In the genomic region with DNA sequence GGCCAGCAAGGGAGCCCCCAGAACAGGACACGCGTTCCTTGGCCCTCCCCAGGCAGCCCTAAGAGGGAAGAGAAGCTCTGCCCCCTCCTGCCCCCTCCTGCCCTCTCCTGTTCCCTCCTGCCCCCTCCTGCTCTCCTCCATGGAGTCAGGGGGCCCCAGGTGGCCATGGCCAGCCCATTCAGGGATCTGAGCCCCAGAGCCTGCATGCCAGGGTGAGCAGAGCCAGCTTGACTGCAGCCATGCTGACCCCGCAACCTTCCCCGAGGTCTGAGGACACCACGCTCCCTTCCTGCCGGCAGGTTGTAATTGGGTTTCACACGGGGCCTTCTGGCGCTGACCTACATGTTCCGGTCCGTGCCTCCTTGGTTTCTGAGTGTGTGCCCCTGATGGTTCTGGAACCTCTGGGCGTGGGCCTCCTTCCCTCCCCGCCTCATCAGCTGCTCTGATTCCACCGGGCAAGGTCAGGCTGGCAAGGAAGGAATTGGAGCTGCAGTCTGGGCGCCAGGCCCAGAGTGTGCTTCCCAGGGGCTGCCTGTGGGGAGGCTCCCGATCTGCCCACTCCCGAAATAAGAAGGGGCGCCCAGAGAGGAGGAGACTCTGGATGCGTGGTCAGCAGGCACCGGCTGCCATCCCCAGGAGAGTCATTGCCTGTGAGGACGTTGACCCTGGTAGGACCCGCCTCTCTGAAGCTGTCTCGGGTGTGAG, we compare ENCODE assay signal across 21 cellular contexts. TPM values are rescaled to one million over a fixed set of nuclear protein-coding genes. Genes with fewer than 3 reads are reported as not detected.
DNase-seq lines count a peak whose midpoint lies in the region; ATAC-seq, FAIRE-seq and TF ChIP-seq lines count a peak whose summit lies in the region.
"Had no signal": no experiment of that assay in that cellular context is flagged by ENCODE, and none has a peak within 500 bp of the region (broad histone marks: within the 10 kb centered on the region; RNA-seq: fewer than 3 reads in every experiment).

No MANE protein-coding gene starts in this region.

- H3K9me3 ChIP-seq in A549: no peaks in the 10 kb centered on the region
- no peaks in the 10 kb centered on the region for H3K9me3 ChIP-seq in psoas muscle
- H3K9me3 ChIP-seq: Caco-2, Peyer's patch had no signal

- ATAC-seq in A549 (no peak), GM23338 (peak; percentile 13), psoas muscle (peak; percentile 43 to 62 (median 53)), GM21723 (IDR thresholded peaks at IDR 0.05; ENCODE audit: unreplicated experiment) (no peak), HG03439 (IDR thresholded peaks at IDR 0.05; ENCODE audit: unreplicated experiment) (no peak)
- ATAC-seq: SK-N-SH treated with all-trans-retinoic acid at 6 μM for 48 hours had no signal

- WGBS in A549 (ENCODE audit: missing lambda C conversion rate): 81% methylated on average over 22 of the region's 22 CpGs
- 27 to 39% (median 30%) methylated on average over 21 to 22 of the region's 22 CpGs for WGBS in psoas muscle, 3 donors

- CTCF ChIA-PET in A549 (lab: Yijun Ruan, JAX): interaction anchor here (0.6 to 2.0 kb wide), 7 partner anchors 10 to 76 kb away, joined by 3 to 9 read pairs (median 4); no protein-coding TSS in a partner anchor

- H3K27ac ChIP-seq in A549: peak overlapping the region; percentile 83 to 85
- H3K27ac ChIP-seq in GM23338 (ENCODE audit: low read depth): no peak overlapping the region
- H3K27ac ChIP-seq in psoas muscle: no peak overlapping the region

- H3K9me2 ChIP-seq in GM23338 (ENCODE audit: insufficient read depth): no peaks in the 10 kb centered on the region

- no peak overlapping the region for H3K4me3 Mint-ChIP-seq in GM23338
- H3K4me3 Mint-ChIP-seq: CD4-positive, CD25-positive, alpha-beta regulatory T cell had no signal

- H2AFZ ChIP-seq in GM23338: no peak overlapping the region

- no peak for TF ChIP-seq CTCF in A549 (IDR thresholded peaks at IDR 0.05)
- TF ChIP-seq CTCF in GM23338 (conservative IDR thresholded peaks at IDR 0.05; ENCODE audit: low read depth in 2 of 2): no peak
- TF ChIP-seq CTCF in psoas muscle (IDR thresholded peaks at IDR 0.05): no peak

- H3K4me3 ChIP-seq in A549 (no peak overlapping the region), GM23338 (no peak overlapping the region), psoas muscle (no peak overlapping the region)
- H3K4me3 ChIP-seq: Peyer's patch had no signal

- H3K27ac Mint-ChIP-seq in GM23338: no peak overlapping the region
- H3K27ac Mint-ChIP-seq: CD4-positive, CD25-positive, alpha-beta regulatory T cell had no signal

- H3K4me2 ChIP-seq in A549 (peak overlapping the region; percentile 72; the same call in 2 of the 3 replicates), GM23338 (no peak overlapping the region)

- POLR2A ChIA-PET in A549 (lab: Yijun Ruan, JAX): no interaction called here

- no peak for TF ChIP-seq RAD21 in A549 (conservative IDR thresholded peaks at IDR 0.05 in 1 of 2, IDR thresholded peaks at IDR 0.05 in 1 of 2)

- H3K27me3 ChIP-seq in GM23338 (ENCODE audit: insufficient read depth): no peaks in the 10 kb centered on the region
- H3K27me3 ChIP-seq in psoas muscle (ENCODE audit: insufficient read depth in 3 of 3, low read length in 2 of 3): peaks cover 0 to 1% (median 0%) of the 10 kb centered on the region in 3 donors
- H3K27me3 ChIP-seq: Peyer's patch had no signal

- no peaks in the 10 kb centered on the region for H3K79me2 ChIP-seq in GM23338 (replicated peaks; ENCODE audit: insufficient read depth)

- in situ Hi-C loops in ACHN (cut with HindIII; ENCODE audit: low pct_ligation_motif_present, low pct_unique_long_range_greater_than_20kb, low sequenced_read_pairs): no loop called here

- H3K36me3 Mint-ChIP-seq in GM23338 (ENCODE audit: low read depth): peaks cover 3% of the 10 kb centered on the region; the same call in 1 of the 3 replicates
- H3K36me3 Mint-ChIP-seq: CD4-positive, CD25-positive, alpha-beta regulatory T cell had no signal

- no peaks in the 10 kb centered on the region for H3F3A ChIP-seq in GM23338 (replicated peaks; ENCODE audit: low read depth)

- peaks cover 55% of the 10 kb centered on the region for H3K4me1 ChIP-seq in A549
- H3K4me1 ChIP-seq in GM23338 (ENCODE audit: insufficient read depth): no peaks in the 10 kb centered on the region
- no peaks in the 10 kb centered on the region for H3K4me1 ChIP-seq in psoas muscle
- H3K4me1 ChIP-seq: Caco-2, Peyer's patch had no signal

- TF ChIP-seq POLR2A in A549 (IDR thresholded peaks at IDR 0.05; ENCODE audit: low read length): no peak

- H3K36me3 ChIP-seq in GM23338 (ENCODE audit: insufficient read depth): no peaks in the 10 kb centered on the region
- no peaks in the 10 kb centered on the region for H3K36me3 ChIP-seq in psoas muscle (ENCODE audit: insufficient read depth in 1 of 2, low read depth in 1 of 2)
- H3K36me3 ChIP-seq: Peyer's patch had no signal

- FAIRE-seq in A549 (lab: Jason Lieb, UNC): no peak

- DNase-seq in A549 (ENCODE audit: low read depth in 1 of 2, low spot score in 1 of 2) (no peak), GM23338 (ENCODE audit: low spot score) (no peak), cerebellar cortex (ENCODE audit: low spot score) (peak; percentile 33), psoas muscle (no peak), ACHN (no peak), activated T-cell treated with anti-CD3 and anti-CD28 coated beads for 4 hours (no peak)
- DNase-seq: AML-193; Caco-2; CD4-positive, CD25-positive, alpha-beta regulatory T cell; DMS53; Kasumi-1; MM.1S; NCI-H1105; NCI-H1694; NCI-H226; NCI-H524 treated with DMSO at 0.1 percent for 48 hours; Peyer's patch; SHP77 treated with DMSO at 0.1 percent for 48 hours had no signal

- no peak for TF ChIP-seq EP300 in A549 (IDR thresholded peaks at IDR 0.05)

- intact Hi-C loops in psoas muscle (cut with DNase I): no loop called here

- no peaks in the 10 kb centered on the region for H3K9me3 Mint-ChIP-seq in GM23338

- no peaks in the 10 kb centered on the region for H4K20me1 ChIP-seq in GM23338 (replicated peaks; ENCODE audit: insufficient read depth)

- H3K27me3 Mint-ChIP-seq in GM23338 (ENCODE audit: insufficient read depth, low read depth, poor library complexity): peaks cover 19% of the 10 kb centered on the region

- peaks cover 5% of the 10 kb centered on the region for H3K4me1 Mint-ChIP-seq in GM23338

TF ChIP-seq in A549, 52 proteins besides CTCF, POLR2A, EP300 and RAD21 (continues in another document):
- no peak for TF ChIP-seq RCOR1 (IDR thresholded peaks at IDR 0.05; ENCODE audit: low read depth, low read length)
- no peak for TF ChIP-seq CBX8 (IDR thresholded peaks at IDR 0.05)
- TF ChIP-seq RNF2 (IDR thresholded peaks at IDR 0.05; ENCODE audit: borderline replicate concordance, low read depth): no peak
- TF ChIP-seq, protein P1, sequence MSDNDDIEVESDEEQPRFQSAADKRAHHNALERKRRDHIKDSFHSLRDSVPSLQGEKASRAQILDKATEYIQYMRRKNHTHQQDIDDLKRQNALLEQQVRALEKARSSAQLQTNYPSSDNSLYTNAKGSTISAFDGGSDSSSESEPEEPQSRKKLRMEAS (IDR thresholded peaks at IDR 0.05): no peak
- TF ChIP-seq, protein P2, sequence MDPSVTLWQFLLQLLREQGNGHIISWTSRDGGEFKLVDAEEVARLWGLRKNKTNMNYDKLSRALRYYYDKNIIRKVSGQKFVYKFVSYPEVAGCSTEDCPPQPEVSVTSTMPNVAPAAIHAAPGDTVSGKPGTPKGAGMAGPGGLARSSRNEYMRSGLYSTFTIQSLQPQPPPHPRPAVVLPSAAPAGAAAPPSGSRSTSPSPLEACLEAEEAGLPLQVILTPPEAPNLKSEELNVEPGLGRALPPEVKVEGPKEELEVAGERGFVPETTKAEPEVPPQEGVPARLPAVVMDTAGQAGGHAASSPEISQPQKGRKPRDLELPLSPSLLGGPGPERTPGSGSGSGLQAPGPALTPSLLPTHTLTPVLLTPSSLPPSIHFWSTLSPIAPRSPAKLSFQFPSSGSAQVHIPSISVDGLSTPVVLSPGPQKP (IDR thresholded peaks at IDR 0.05; ENCODE audit: low read depth, low read length): no peak

RNA-seq across cellular contexts. Expression of gene NPTX1, which starts 23.7 kb away (rescaled TPM):
- polyA plus RNA-seq in A549 (2011; rRNA removed) (43.6 and 43.9 TPM in 2 replicates), A549 (2017; fragmentation: RNase III; extraction: RNeasy Plus Mini Kit Qiagen cat#74134 plus additional on column Dnase treatment) (84.8 to 109 TPM (median 104 TPM) in 3 replicates), GM23338 (2016; fragmentation: Nextera tagmentation; extraction: Ambion mirVana) (3.4 and 4.1 TPM in 2 replicates), psoas muscle (1 to 10 TPM in 2 of 3 donors, under 1 TPM in 1; 0.30 to 1.3 (median 1.2) TPM)
- 77.7 and 130 TPM in 2 replicates for polyA plus RNA-seq in A549 (2012; cell fraction: cytosol; rRNA removed)
- 180 and 184 TPM in 2 replicates for polyA plus RNA-seq in A549 (2012; cell fraction: nucleus; rRNA removed)
- 54.9 and 66.2 TPM in 2 replicates for polyA minus RNA-seq in A549 (2011; rRNA and poly(A)+ RNA removed)
- total RNA-seq in GM23338 (2014; rRNA removed; shearing (Covaris generic)): 20.1 and 20.5 TPM in 2 replicates
- under 1 TPM; 0.25 to 0.84 (median 0.61) TPM for total RNA-seq in psoas muscle

RNA-seq across cellular contexts. Expression of gene RPTOR, which starts 44.5 kb away (rescaled TPM):
- polyA plus RNA-seq in A549 (2011; rRNA removed): 10.8 and 11.1 TPM in 2 replicates
- polyA plus RNA-seq in A549 (2012; cell fraction: cytosol; rRNA removed): 18.0 and 19.3 TPM in 2 replicates
- 47.9 and 53.7 TPM in 2 replicates for polyA plus RNA-seq in A549 (2012; cell fraction: nucleus; rRNA removed)
- polyA plus RNA-seq in A549 (2017; fragmentation: RNase III; extraction: RNeasy Plus Mini Kit Qiagen cat#74134 plus additional on column Dnase treatment): 27.1 to 27.9 TPM (median 27.1 TPM) in 3 replicates
- polyA minus RNA-seq in A549 (2011; rRNA and poly(A)+ RNA removed): 30.9 and 48.0 TPM in 2 replicates
- total RNA-seq in GM23338 (2014; rRNA removed; shearing (Covaris generic)): 33.0 and 38.0 TPM in 2 replicates
- polyA plus RNA-seq in GM23338 (2016; fragmentation: Nextera tagmentation; extraction: Ambion mirVana): 7.0 and 9.5 TPM in 2 replicates
- 10 to 100 TPM; 32.5 to 82.2 (median 38.1) TPM for total RNA-seq in psoas muscle
- 10 to 100 TPM; 13.6 to 26.9 (median 17.1) TPM for polyA plus RNA-seq in psoas muscle

Comparison
In these comparisons a context has a peak if more than half of its experiments do, and no peak if none do; other contexts are left out.
1. ATAC-seq: peak in GM23338 (single experiment) and psoas muscle (4 of 4); none in A549 (0 of 2), GM21723 (single experiment) and HG03439 (single experiment).
2. H3K27ac ChIP-seq: peak in A549 (2 of 2); none in GM23338 (single experiment) and psoas muscle (single experiment).